ENCODE assay signal across 28 cellular contexts in the genomic region with DNA sequence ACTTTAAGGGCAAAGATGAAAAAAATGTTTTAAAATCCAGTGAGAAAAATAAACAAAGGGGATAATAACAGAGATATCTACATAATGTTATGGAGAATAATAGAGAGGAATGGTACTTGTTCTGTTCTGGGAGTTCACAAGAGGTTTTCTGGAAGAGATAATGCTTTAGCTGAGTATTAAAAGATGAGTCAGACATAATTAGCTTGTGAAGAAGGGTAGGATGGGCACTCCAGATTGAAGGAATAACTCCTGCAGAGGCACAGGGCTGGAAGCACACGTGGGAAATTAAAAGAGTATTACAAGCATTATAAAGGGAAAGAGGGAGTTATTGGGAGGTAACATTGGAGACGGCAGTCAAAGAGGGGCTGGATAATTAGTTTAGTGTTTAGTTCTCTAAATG.
"Had no signal": no experiment of that assay in that cellular context is flagged by ENCODE, and none has a peak within 500 bp of the region (broad histone marks: within the 10 kb centered on the region; RNA-seq: fewer than 3 reads in every experiment).

No MANE protein-coding gene starts in this region.

- H3K9me3 Mint-ChIP-seq: activated CD4-positive, alpha-beta memory T cell treated with anti-CD3 and anti-CD28 coated beads, Interleukin-2, amount 10 ng/mL, durations not matched to agents 7 days and 5 days; activated T-cell treated with anti-CD3 and anti-CD28 coated beads, Interleukin-2, amount 50 U/mL, for 24 hours; central memory CD8-positive, alpha-beta T cell; dendritic cell treated with granulocyte-macrophage colony-stimulating factor and Interleukin-4, amounts not matched to agents 40 ng/mL and 50 ng/mL, for 4 days; endodermal cell; natural killer cell; neural progenitor cell; WTC11 had no signal

- H3K4me3 Mint-ChIP-seq: activated CD4-positive, alpha-beta memory T cell treated with anti-CD3 and anti-CD28 coated beads, Interleukin-2, amount 10 ng/mL, durations not matched to agents 7 days and 5 days; activated CD4-positive, alpha-beta T cell treated with anti-CD3 and anti-CD28 coated beads, Interleukin-2, amount 10 ng/mL, durations not matched to agents 7 days and 5 days; activated T-cell treated with anti-CD3 and anti-CD28 coated beads, Interleukin-2, amount 50 U/mL, for 24 hours; central memory CD8-positive, alpha-beta T cell; dendritic cell treated with granulocyte-macrophage colony-stimulating factor and Interleukin-4, amounts not matched to agents 40 ng/mL and 50 ng/mL, for 4 days; endodermal cell; natural killer cell; neural progenitor cell; WTC11 had no signal

- H3K27ac Mint-ChIP-seq: activated CD4-positive, alpha-beta memory T cell treated with anti-CD3 and anti-CD28 coated beads, Interleukin-2, amount 10 ng/mL, durations not matched to agents 7 days and 5 days; activated CD4-positive, alpha-beta T cell treated with anti-CD3 and anti-CD28 coated beads, Interleukin-2, amount 10 ng/mL, durations not matched to agents 7 days and 5 days; activated T-cell treated with anti-CD3 and anti-CD28 coated beads, Interleukin-2, amount 50 U/mL, for 24 hours; dendritic cell treated with granulocyte-macrophage colony-stimulating factor and Interleukin-4, amounts not matched to agents 40 ng/mL and 50 ng/mL, for 4 days; endodermal cell; natural killer cell; neural progenitor cell; WTC11 had no signal

- DNase-seq: activated CD4-positive, alpha-beta memory T cell treated with anti-CD3 and anti-CD28 coated beads, Interleukin-2, amount 10 ng/mL, durations not matched to agents 7 days and 5 days; activated CD4-positive, alpha-beta T cell treated with anti-CD3 and anti-CD28 coated beads for 1 hour; activated CD4-positive, alpha-beta T cell treated with anti-CD3 and anti-CD28 coated beads, Interleukin-2, amount 10 ng/mL, durations not matched to agents 7 days and 5 days; activated CD8-positive, alpha-beta memory T cell treated with anti-CD3 and anti-CD28 coated beads, Interleukin-2, amount 50 U/mL, for 48 hours; activated gamma-delta T cell; activated naive CD4-positive, alpha-beta T cell treated with anti-CD3 and anti-CD28 coated beads, Interleukin-2, amount 50 U/mL, for 16 hours; activated T-cell treated with anti-CD3 and anti-CD28 coated beads, Interleukin-2, amount 50 U/mL, for 24 hours; endodermal cell; hypothalamus; kidney glomerular epithelial cell; lower lobe of right lung; mesenchymal stem cell; natural killer cell; occipital lobe; psoas muscle; stimulated activated CD4-positive, alpha-beta T cell treated with anti-CD3 and anti-CD28 coated beads, Interleukin-1b, Interleukin-23, amount 100 ng/mL, for 48 hours; stimulated activated CD4-positive, alpha-beta T cell treated with anti-CD3 and anti-CD28 coated beads, Interleukin-4, amount 100 ng/mL, for 4 hours; stimulated activated CD8-positive, alpha-beta memory T cell treated with anti-CD3 and anti-CD28 coated beads, Interleukin-4, amount 100 ng/mL, for 48 hours; stimulated activated naive CD4-positive, alpha-beta T cell; T-helper 2 cell; transverse colon had no signal

- H3K36me3 Mint-ChIP-seq: natural killer cell, neural progenitor cell, WTC11 had no signal

- H3K4me1 Mint-ChIP-seq: activated CD4-positive, alpha-beta memory T cell treated with anti-CD3 and anti-CD28 coated beads, Interleukin-2, amount 10 ng/mL, durations not matched to agents 7 days and 5 days; activated CD4-positive, alpha-beta T cell treated with anti-CD3 and anti-CD28 coated beads, Interleukin-2, amount 10 ng/mL, durations not matched to agents 7 days and 5 days had no signal

- H3K4me3 ChIP-seq: lower lobe of right lung, neural progenitor cell, psoas muscle, right atrium auricular region, smooth muscle cell, transverse colon had no signal

- FAIRE-seq: bronchial epithelial cell had no signal

- ATAC-seq: lower lobe of right lung, natural killer cell, psoas muscle, WTC11 had no signal
